Comparison of ENCODE assay signal across 22 cellular contexts in genomic region chr11:32913445-32913844, GRCh38.
"Had no signal": no experiment of that assay in that cellular context is flagged by ENCODE, and none has a peak within 500 bp of the region (broad histone marks: within the 10 kb centered on the region; RNA-seq: fewer than 3 reads in every experiment).

No MANE protein-coding gene starts in this region.

- H3K36me3 ChIP-seq: esophagus squamous epithelium, left ventricle myocardium inferior, right lobe of liver, spleen, tibial nerve had no signal

- H3K9me3 ChIP-seq: esophagus squamous epithelium, left ventricle myocardium inferior, psoas muscle, right lobe of liver, spleen, testis, tibial nerve had no signal

- H3K27ac ChIP-seq: epithelial cell of prostate, esophagus squamous epithelium, left ventricle myocardium inferior, psoas muscle, right lobe of liver, spleen, testis, tibial nerve had no signal

- H3K27me3 Mint-ChIP-seq: effector memory CD8-positive, alpha-beta T cell; naive thymus-derived CD4-positive, alpha-beta T cell; stimulated activated memory B cell treated with anti-CD40 and anti-IgM and Interleukin-4, amounts not matched to agents 10 μg/mL and 1 μg/mL and 100 μg/mL, for 72 hours; stimulated activated naive CD8-positive, alpha-beta T cell treated with anti-CD3 and anti-CD28 coated beads, Interleukin-15, amount 100 ng/mL, for 72 hours had no signal

- H3K9me3 Mint-ChIP-seq: effector memory CD8-positive, alpha-beta T cell; immature natural killer cell; stimulated activated memory B cell treated with anti-CD40 and anti-IgM and Interleukin-4, amounts not matched to agents 10 μg/mL and 1 μg/mL and 100 μg/mL, for 72 hours; stimulated activated naive CD8-positive, alpha-beta T cell treated with anti-CD3 and anti-CD28 coated beads, Interleukin-15, amount 100 ng/mL, for 72 hours had no signal

- H3K27ac Mint-ChIP-seq: effector memory CD8-positive, alpha-beta T cell; immature natural killer cell; naive thymus-derived CD4-positive, alpha-beta T cell; nephron progenitor cell; stimulated activated memory B cell treated with anti-CD40 and anti-IgM and Interleukin-4, amounts not matched to agents 10 μg/mL and 1 μg/mL and 100 μg/mL, for 72 hours; stimulated activated naive CD8-positive, alpha-beta T cell treated with anti-CD3 and anti-CD28 coated beads, Interleukin-15, amount 100 ng/mL, for 72 hours had no signal

- H3K4me3 Mint-ChIP-seq: effector memory CD8-positive, alpha-beta T cell; immature natural killer cell; naive thymus-derived CD4-positive, alpha-beta T cell; nephron progenitor cell; stimulated activated memory B cell treated with anti-CD40 and anti-IgM and Interleukin-4, amounts not matched to agents 10 μg/mL and 1 μg/mL and 100 μg/mL, for 72 hours; stimulated activated naive CD8-positive, alpha-beta T cell treated with anti-CD3 and anti-CD28 coated beads, Interleukin-15, amount 100 ng/mL, for 72 hours had no signal

- FAIRE-seq: keratinocyte had no signal

- H3K27me3 ChIP-seq: esophagus squamous epithelium, right lobe of liver, spleen, testis, tibial nerve had no signal

- H3K4me3 ChIP-seq: esophagus squamous epithelium, left ventricle myocardium inferior, lung, psoas muscle, right lobe of liver, spleen, testis, tibial nerve had no signal

- H3K4me1 ChIP-seq: left ventricle myocardium inferior, psoas muscle, right lobe of liver, testis had no signal

- DNase-seq: effector memory CD8-positive, alpha-beta T cell; esophagus squamous epithelium; foreskin fibroblast; immature natural killer cell; left ventricle myocardium inferior; mesenchymal stem cell; naive thymus-derived CD4-positive, alpha-beta T cell; nephron progenitor cell; psoas muscle; retina; right lobe of liver; spleen; stimulated activated CD4-positive, alpha-beta T cell treated with anti-CD3 and anti-CD28 coated beads, Interleukin-15, amount 100 ng/mL, for 24 hours; stimulated activated CD4-positive, alpha-beta T cell treated with anti-CD3 and anti-CD28 coated beads, Interleukin-1b, Interleukin-23, amount 100 ng/mL, for 48 hours; stimulated activated CD4-positive, alpha-beta T cell treated with anti-CD3 and anti-CD28 coated beads, Interleukin-4, amount 100 ng/mL, for 24 hours; stimulated activated naive CD8-positive, alpha-beta T cell treated with anti-CD3 and anti-CD28 coated beads, Interleukin-15, amount 100 ng/mL, for 72 hours; testis had no signal

- ATAC-seq: effector memory CD8-positive, alpha-beta T cell; naive thymus-derived CD4-positive, alpha-beta T cell; psoas muscle; stimulated activated memory B cell treated with anti-CD40 and anti-IgM and Interleukin-4, amounts not matched to agents 10 μg/mL and 1 μg/mL and 100 μg/mL, for 72 hours; stimulated activated naive CD8-positive, alpha-beta T cell treated with anti-CD3 and anti-CD28 coated beads, Interleukin-15, amount 100 ng/mL, for 72 hours had no signal
